14 cellular contexts compared by ENCODE assay signal in the genomic region with DNA sequence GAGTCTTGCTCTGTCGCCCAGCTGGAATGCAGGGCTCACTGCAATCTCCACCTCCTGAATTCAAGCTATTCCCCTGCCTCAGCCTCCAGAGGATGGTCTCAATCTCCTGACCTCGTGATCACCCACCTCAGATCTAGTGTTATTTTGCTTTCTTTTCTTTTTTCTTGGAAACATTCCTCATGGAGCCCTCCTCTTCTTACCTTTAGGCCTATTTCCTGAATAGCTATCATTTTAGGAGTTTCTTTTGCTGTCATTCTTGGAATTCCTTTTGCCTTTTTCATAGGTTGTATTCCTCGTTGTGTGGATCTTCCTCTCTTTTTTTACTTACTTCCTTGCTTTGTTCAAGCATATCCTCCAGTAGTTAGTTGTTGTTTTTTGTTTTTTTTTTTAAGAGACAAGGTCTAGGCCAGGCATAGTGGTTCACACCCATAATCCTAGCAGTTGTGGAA.
A peak's percentile ranks its signal among the peaks of the same experiment; 100 is the strongest.
DNase-seq lines count a peak whose midpoint lies in the region; FAIRE-seq and TF ChIP-seq lines count a peak whose summit lies in the region.
"Had no signal": no experiment of that assay in that cellular context is flagged by ENCODE, and none has a peak within 500 bp of the region (broad histone marks: within the 10 kb centered on the region; RNA-seq: fewer than 3 reads in every experiment).

No MANE protein-coding gene starts in this region.

- TF ChIP-seq CTCF in bronchial epithelial cell (IDR thresholded peaks at IDR 0.05; ENCODE audit: insufficient read depth, low read length, severe bottlenecking) (no peak), kidney epithelial cell (IDR thresholded peaks at IDR 0.05; ENCODE audit: insufficient read depth, low read length, poor library complexity, severe bottlenecking) (no peak), CD14-positive monocyte (IDR thresholded peaks at IDR 0.05) (no peak)

- H3K79me2 ChIP-seq in ACC112 (ENCODE audit: control insufficient read depth, insufficient read depth, low read length, unreplicated experiment): peaks cover 70% of the 10 kb centered on the region

- H3K27ac Mint-ChIP-seq in CD14-positive monocyte: peak overlapping the region in 1 of 7 donors; percentile 11
- no peak overlapping the region for H3K27ac Mint-ChIP-seq in CD4-positive, alpha-beta memory T cell
- H3K27ac Mint-ChIP-seq: activated CD8-positive, alpha-beta T cell treated with anti-CD3 and anti-CD28 coated beads, Interleukin-2, amount 10 ng/mL, durations not matched to agents 7 days and 5 days; activated naive CD8-positive, alpha-beta T cell treated with anti-CD3 and anti-CD28 coated beads for 36 hours; T-helper 17 cell had no signal

- peaks cover 10% of the 10 kb centered on the region for H3K4me1 Mint-ChIP-seq in CD14-positive monocyte
- H3K4me1 Mint-ChIP-seq in CD4-positive, alpha-beta memory T cell: no peaks in the 10 kb centered on the region
- H3K4me1 Mint-ChIP-seq: activated naive CD8-positive, alpha-beta T cell treated with anti-CD3 and anti-CD28 coated beads for 36 hours; T-helper 17 cell had no signal

- H3K9me3 Mint-ChIP-seq in CD14-positive monocyte: peaks cover 0 to 8% (median 0%) of the 10 kb centered on the region in 7 donors
- H3K9me3 Mint-ChIP-seq in CD4-positive, alpha-beta memory T cell: peaks cover 0 to 7% (median 2%) of the 10 kb centered on the region in 8 donors
- H3K9me3 Mint-ChIP-seq: activated naive CD8-positive, alpha-beta T cell treated with anti-CD3 and anti-CD28 coated beads for 36 hours had no signal

- POLR2A ChIA-PET in CD4-positive, alpha-beta memory T cell (lab: Charles Lee; ENCODE audit: partially characterized antibody): no interaction called here

- no peaks in the 10 kb centered on the region for H3K36me3 Mint-ChIP-seq in CD14-positive monocyte
- no peaks in the 10 kb centered on the region for H3K36me3 Mint-ChIP-seq in CD4-positive, alpha-beta memory T cell
- H3K36me3 Mint-ChIP-seq: activated naive CD8-positive, alpha-beta T cell treated with anti-CD3 and anti-CD28 coated beads for 36 hours had no signal

- H3K36me3 ChIP-seq in ACC112 (ENCODE audit: insufficient read depth, low read length) (0 out of 2 replicates have a peak, but pooled peaks cover 5% of the 10 kb centered on the region), bronchial epithelial cell (ENCODE audit: control insufficient read depth, insufficient read depth, low read length) (no peaks in the 10 kb centered on the region), kidney epithelial cell (ENCODE audit: control insufficient read depth, insufficient read depth, low read length) (no peaks in the 10 kb centered on the region)
- no peaks in the 10 kb centered on the region for H3K36me3 ChIP-seq in CD4-positive, alpha-beta memory T cell (ENCODE audit: insufficient read depth, low read length)
- H3K36me3 ChIP-seq: uterus had no signal

- H3K27me3 ChIP-seq in ACC112 (ENCODE audit: insufficient read depth, low read length): no peaks in the 10 kb centered on the region
- no peaks in the 10 kb centered on the region for H3K27me3 ChIP-seq in bronchial epithelial cell (ENCODE audit: control insufficient read depth, insufficient read depth, low read length)
- H3K27me3 ChIP-seq in kidney epithelial cell (ENCODE audit: control insufficient read depth, insufficient read depth, low read length): no peaks in the 10 kb centered on the region
- H3K27me3 ChIP-seq in CD4-positive, alpha-beta memory T cell (ENCODE audit: insufficient read depth, low read length): no peaks in the 10 kb centered on the region
- H3K27me3 ChIP-seq: uterus had no signal

- intact Hi-C loops in CD14-positive monocyte (cut with micrococcal nuclease): no loop called here
- intact Hi-C loops in CD4-positive, alpha-beta memory T cell (cut with micrococcal nuclease): no loop called here

- H2AFZ ChIP-seq in ACC112 (ENCODE audit: low read length, unreplicated experiment): no peak overlapping the region

- H3K9me3 ChIP-seq in CD4-positive, alpha-beta memory T cell (ENCODE audit: control insufficient read depth in 1 of 2, low read length in 2 of 2): no peaks in the 10 kb centered on the region
- H3K9me3 ChIP-seq: uterus had no signal

- no peak overlapping the region for H3K4me3 Mint-ChIP-seq in CD14-positive monocyte
- no peak overlapping the region for H3K4me3 Mint-ChIP-seq in CD4-positive, alpha-beta memory T cell
- H3K4me3 Mint-ChIP-seq: activated CD8-positive, alpha-beta T cell treated with anti-CD3 and anti-CD28 coated beads, Interleukin-2, amount 10 ng/mL, durations not matched to agents 7 days and 5 days; activated naive CD8-positive, alpha-beta T cell treated with anti-CD3 and anti-CD28 coated beads for 36 hours; T-helper 17 cell had no signal

- no peak for FAIRE-seq in bronchial epithelial cell (lab: Jason Lieb, UNC)

- peaks cover 45% of the 10 kb centered on the region for H3K4me1 ChIP-seq in ACC112 (ENCODE audit: control insufficient read depth, insufficient read depth, low read length, unreplicated experiment)
- no peaks in the 10 kb centered on the region for H3K4me1 ChIP-seq in CD4-positive, alpha-beta memory T cell (ENCODE audit: insufficient read depth, low read length)
- H3K4me1 ChIP-seq: uterus had no signal

- DNase-seq in HT1080 (ENCODE audit: low read depth) (peak; percentile 79), bronchial epithelial cell (ENCODE audit: low read depth) (peak; percentile 61), kidney epithelial cell (ENCODE audit: low read depth) (peak; percentile 68), CD14-positive monocyte (ENCODE audit: low spot score) (no peak), putamen (ENCODE audit: low spot score) (no peak)
- no peak for DNase-seq in CD4-positive, alpha-beta memory T cell
- DNase-seq in activated CD4-positive, alpha-beta T cell treated with anti-CD3 and anti-CD28 coated beads for 1 hour: no peak
- DNase-seq: activated CD8-positive, alpha-beta T cell treated with anti-CD3 and anti-CD28 coated beads, Interleukin-2, amount 10 ng/mL, durations not matched to agents 7 days and 5 days; activated naive CD8-positive, alpha-beta T cell treated with anti-CD3 and anti-CD28 coated beads for 36 hours; AML-193; GDM1; T-helper 17 cell; uterus had no signal

- peak overlapping the region; percentile 77 for H3K27ac ChIP-seq in ACC112 (ENCODE audit: low read depth, low read length)
- no peak overlapping the region for H3K27ac ChIP-seq in CD4-positive, alpha-beta memory T cell (ENCODE audit: low read depth, low read length)
- H3K27ac ChIP-seq: uterus had no signal

- H3K27me3 Mint-ChIP-seq in CD14-positive monocyte (ENCODE audit: low read depth in 3 of 3): peaks cover 0 to 3% (median 2%) of the 10 kb centered on the region in 3 donors
- peaks cover 0 to 2% of the 10 kb centered on the region in 2 donors for H3K27me3 Mint-ChIP-seq in CD4-positive, alpha-beta memory T cell
- H3K27me3 Mint-ChIP-seq: activated naive CD8-positive, alpha-beta T cell treated with anti-CD3 and anti-CD28 coated beads for 36 hours; T-helper 17 cell had no signal

- CTCF ChIA-PET in CD4-positive, alpha-beta memory T cell (lab: Charles Lee; ENCODE audit: partially characterized antibody): no interaction called here

- H3K4me3 ChIP-seq in ACC112 (ENCODE audit: low read depth, low read length) (peak overlapping the region; percentile 36), bronchial epithelial cell (ENCODE audit: low read depth, low read length) (no peak overlapping the region), kidney epithelial cell (ENCODE audit: low read depth, low read length) (no peak overlapping the region)
- no peak overlapping the region for H3K4me3 ChIP-seq in CD4-positive, alpha-beta memory T cell (ENCODE audit: low read length in 2 of 2)
- H3K4me3 ChIP-seq: uterus had no signal

Comparison
In these comparisons a context has a peak if more than half of its experiments do, and no peak if none do; other contexts are left out.
1. DNase-seq: peak in HT1080 (single experiment), bronchial epithelial cell (single experiment) and kidney epithelial cell (single experiment); none in CD14-positive monocyte (single experiment), putamen (single experiment), CD4-positive, alpha-beta memory T cell (0 of 5) and activated CD4-positive, alpha-beta T cell treated with anti-CD3 and anti-CD28 coated beads for 1 hour (single experiment).